Comparison of ENCODE assay signal across 1 cellular context in genomic region chr10:6537704-6538103, GRCh38.
TF ChIP-seq lines count a peak whose summit lies in the region.

No MANE protein-coding gene starts in this region.

TF ChIP-seq in K562, 482 proteins besides CTCF, POLR2A, EP300 and RAD21 (continued from another document):
- TF ChIP-seq, protein P1, sequence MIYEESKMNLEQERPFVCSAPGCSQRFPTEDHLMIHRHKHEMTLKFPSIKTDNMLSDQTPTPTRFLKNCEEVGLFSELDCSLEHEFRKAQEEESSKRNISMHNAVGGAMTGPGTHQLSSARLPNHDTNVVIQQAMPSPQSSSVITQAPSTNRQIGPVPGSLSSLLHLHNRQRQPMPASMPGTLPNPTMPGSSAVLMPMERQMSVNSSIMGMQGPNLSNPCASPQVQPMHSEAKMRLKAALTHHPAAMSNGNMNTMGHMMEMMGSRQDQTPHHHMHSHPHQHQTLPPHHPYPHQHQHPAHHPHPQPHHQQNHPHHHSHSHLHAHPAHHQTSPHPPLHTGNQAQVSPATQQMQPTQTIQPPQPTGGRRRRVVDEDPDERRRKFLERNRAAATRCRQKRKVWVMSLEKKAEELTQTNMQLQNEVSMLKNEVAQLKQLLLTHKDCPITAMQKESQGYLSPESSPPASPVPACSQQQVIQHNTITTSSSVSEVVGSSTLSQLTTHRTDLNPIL (CRISPR knock-in tag; IDR thresholded peaks at IDR 0.05): no peak
- TF ChIP-seq, protein P2, sequence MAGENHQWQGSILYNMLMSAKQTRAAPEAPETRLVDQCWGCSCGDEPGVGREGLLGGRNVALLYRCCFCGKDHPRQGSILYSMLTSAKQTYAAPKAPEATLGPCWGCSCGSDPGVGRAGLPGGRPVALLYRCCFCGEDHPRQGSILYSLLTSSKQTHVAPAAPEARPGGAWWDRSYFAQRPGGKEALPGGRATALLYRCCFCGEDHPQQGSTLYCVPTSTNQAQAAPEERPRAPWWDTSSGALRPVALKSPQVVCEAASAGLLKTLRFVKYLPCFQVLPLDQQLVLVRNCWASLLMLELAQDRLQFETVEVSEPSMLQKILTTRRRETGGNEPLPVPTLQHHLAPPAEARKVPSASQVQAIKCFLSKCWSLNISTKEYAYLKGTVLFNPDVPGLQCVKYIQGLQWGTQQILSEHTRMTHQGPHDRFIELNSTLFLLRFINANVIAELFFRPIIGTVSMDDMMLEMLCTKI (IDR thresholded peaks at IDR 0.05; ENCODE audit: partially characterized antibody): no peak
- TF ChIP-seq KAT8 (IDR thresholded peaks at IDR 0.05; ENCODE audit: low read depth) (no peak), SPI1 (IDR thresholded peaks at IDR 0.05; ENCODE audit: borderline replicate concordance, low read depth, low read length) (peak; percentile 89; the same call in 1 of the 2 replicates)
